16 cellular contexts compared by ENCODE assay signal in genomic region chr19:34256835-34257558, GRCh38. TPM values are rescaled to one million over a fixed set of nuclear protein-coding genes. Genes with fewer than 3 reads are reported as not detected.
DNase-seq lines count a peak whose midpoint lies in the region; ATAC-seq and TF ChIP-seq lines count a peak whose summit lies in the region.
"Had no signal": no experiment of that assay in that cellular context is flagged by ENCODE, and none has a peak within 500 bp of the region (broad histone marks: within the 10 kb centered on the region; RNA-seq: fewer than 3 reads in every experiment).

No MANE protein-coding gene starts in this region.

- in situ Hi-C loops in HAP-1 (cut with MboI; ENCODE audit: low sequenced_read_pairs): no loop called here

- 72% methylated on average over 5 of the region's 5 CpGs for WGBS in hepatocyte (ENCODE audit: low lambda C conversion rate, missing lambda C conversion rate)
- WGBS in suprapubic skin: 42% methylated on average over 5 of the region's 5 CpGs

- no peaks in the 10 kb centered on the region for H3K27me3 Mint-ChIP-seq in activated T-cell treated with anti-CD3 and anti-CD28 coated beads, Interleukin-2, amount 50 U/mL, for 72 hours (ENCODE audit: low read depth)
- H3K27me3 Mint-ChIP-seq in T-helper 17 cell: no peaks in the 10 kb centered on the region
- H3K27me3 Mint-ChIP-seq: activated naive CD8-positive, alpha-beta T cell treated with anti-CD3 and anti-CD28 coated beads, Interleukin-2, amount 10 ng/mL, durations not matched to agents 7 days and 5 days; IgD-negative memory B cell had no signal

- H3K4me2 ChIP-seq in hepatocyte: peak overlapping the region; percentile 18

- no peak for TF ChIP-seq CTCF in hepatocyte (IDR thresholded peaks at IDR 0.05; ENCODE audit: poor library complexity)
- TF ChIP-seq CTCF in suprapubic skin (IDR thresholded peaks at IDR 0.05): no peak

- no peaks in the 10 kb centered on the region for H3K9me2 ChIP-seq in hepatocyte (replicated peaks; ENCODE audit: insufficient read depth)

- peak overlapping the region; percentile 8 to 51 for H3K4me3 Mint-ChIP-seq in activated T-cell treated with anti-CD3 and anti-CD28 coated beads, Interleukin-2, amount 50 U/mL, for 72 hours
- no peak overlapping the region for H3K4me3 Mint-ChIP-seq in T-helper 17 cell
- no peak overlapping the region for H3K4me3 Mint-ChIP-seq in stimulated activated effector memory CD8-positive, alpha-beta T cell treated with anti-CD3 and anti-CD28 coated beads, Interleukin-12 subunit alpha, Interleukin-12 subunit beta, amount 100 ng/mL, for 72 hours
- H3K4me3 Mint-ChIP-seq: activated naive CD8-positive, alpha-beta T cell treated with anti-CD3 and anti-CD28 coated beads, Interleukin-2, amount 10 ng/mL, durations not matched to agents 7 days and 5 days had no signal

- peaks cover 68% of the 10 kb centered on the region for H3K79me2 ChIP-seq in hepatocyte

- H3K4me1 ChIP-seq in hepatocyte (ENCODE audit: insufficient read depth) (peaks cover 30% of the 10 kb centered on the region), HAP-1 (peaks cover 8% of the 10 kb centered on the region), suprapubic skin (peaks cover 25% of the 10 kb centered on the region)

- no peaks in the 10 kb centered on the region for H3K9me3 ChIP-seq in T-helper 17 cell (ENCODE audit: control insufficient read depth, low read length, poor library complexity, severe bottlenecking)
- no peaks in the 10 kb centered on the region for H3K9me3 ChIP-seq in hepatocyte (ENCODE audit: low read depth)
- H3K9me3 ChIP-seq in HAP-1: no peaks in the 10 kb centered on the region
- H3K9me3 ChIP-seq in suprapubic skin: no peaks in the 10 kb centered on the region

- no peaks in the 10 kb centered on the region for H3K36me3 ChIP-seq in hepatocyte (replicated peaks; ENCODE audit: insufficient read depth, low read depth)
- H3K36me3 ChIP-seq in HAP-1 (replicated peaks): no peaks in the 10 kb centered on the region
- H3K36me3 ChIP-seq in suprapubic skin: no peaks in the 10 kb centered on the region

- TF ChIP-seq POLR2A in suprapubic skin (IDR thresholded peaks at IDR 0.05): no peak

- DNase-seq in activated T-cell treated with anti-CD3 and anti-CD28 coated beads, Interleukin-2, amount 50 U/mL, for 72 hours: no peak
- DNase-seq in activated T-cell treated with anti-CD3 and anti-CD28 coated beads, Interleukin-2, amount 50 U/mL, for 1 hour: no peak
- no peak for DNase-seq in T-helper 17 cell
- DNase-seq in hepatocyte (ENCODE audit: low spot score): no peak
- DNase-seq in stimulated activated effector memory CD8-positive, alpha-beta T cell treated with anti-CD3 and anti-CD28 coated beads, Interleukin-12 subunit alpha, Interleukin-12 subunit beta, amount 100 ng/mL, for 72 hours (ENCODE audit: low spot score in 2 of 2): no peak
- no peak for DNase-seq in HAP-1 (ENCODE audit: low spot score in 2 of 2)
- DNase-seq in suprapubic skin (ENCODE audit: low spot score in 2 of 2): no peak
- DNase-seq in DMS114 treated with DMSO at 0.1 percent for 48 hours (lab: John Stamatoyannopoulos, UW; ENCODE audit: unreplicated experiment): no peak
- DNase-seq: activated naive CD8-positive, alpha-beta T cell treated with anti-CD3 and anti-CD28 coated beads, Interleukin-2, amount 10 ng/mL, durations not matched to agents 7 days and 5 days; Calu3; GOT3; kidney glomerular epithelial cell; NCI-H1092; NCI-H345 had no signal

- peak overlapping the region; percentile 80 for H3K27ac Mint-ChIP-seq in activated T-cell treated with anti-CD3 and anti-CD28 coated beads, Interleukin-2, amount 50 U/mL, for 72 hours
- peak overlapping the region; percentile 65 for H3K27ac Mint-ChIP-seq in T-helper 17 cell
- peak overlapping the region; percentile 58 for H3K27ac Mint-ChIP-seq in stimulated activated effector memory CD8-positive, alpha-beta T cell treated with anti-CD3 and anti-CD28 coated beads, Interleukin-12 subunit alpha, Interleukin-12 subunit beta, amount 100 ng/mL, for 72 hours
- H3K27ac Mint-ChIP-seq: activated naive CD8-positive, alpha-beta T cell treated with anti-CD3 and anti-CD28 coated beads, Interleukin-2, amount 10 ng/mL, durations not matched to agents 7 days and 5 days had no signal

- peaks cover 10% of the 10 kb centered on the region for H4K20me1 ChIP-seq in hepatocyte (ENCODE audit: insufficient read depth, poor library complexity, severe bottlenecking)

- no peaks in the 10 kb centered on the region for H3K9me3 Mint-ChIP-seq in activated T-cell treated with anti-CD3 and anti-CD28 coated beads, Interleukin-2, amount 50 U/mL, for 72 hours
- no peaks in the 10 kb centered on the region for H3K9me3 Mint-ChIP-seq in stimulated activated effector memory CD8-positive, alpha-beta T cell treated with anti-CD3 and anti-CD28 coated beads, Interleukin-12 subunit alpha, Interleukin-12 subunit beta, amount 100 ng/mL, for 72 hours
- H3K9me3 Mint-ChIP-seq: activated naive CD8-positive, alpha-beta T cell treated with anti-CD3 and anti-CD28 coated beads, Interleukin-2, amount 10 ng/mL, durations not matched to agents 7 days and 5 days; IgD-negative memory B cell had no signal

- H3K4me3 ChIP-seq in hepatocyte: no peak overlapping the region
- H3K4me3 ChIP-seq in HAP-1: no peak overlapping the region
- no peak overlapping the region for H3K4me3 ChIP-seq in suprapubic skin
- H3K4me3 ChIP-seq: SJSA1 had no signal

- H3K27ac ChIP-seq in hepatocyte (no peak overlapping the region), suprapubic skin (no peak overlapping the region)
- H3K27ac ChIP-seq: SJSA1 had no signal

- TF ChIP-seq EP300 in suprapubic skin (IDR thresholded peaks at IDR 0.05): no peak

- peaks cover 1 to 6% of the 10 kb centered on the region in 2 donors for H3K36me3 Mint-ChIP-seq in activated T-cell treated with anti-CD3 and anti-CD28 coated beads, Interleukin-2, amount 50 U/mL, for 72 hours (ENCODE audit: insufficient read depth in 2 of 2)
- peaks cover 5% of the 10 kb centered on the region for H3K36me3 Mint-ChIP-seq in T-helper 17 cell (ENCODE audit: low read depth)
- H3K36me3 Mint-ChIP-seq in stimulated activated effector memory CD8-positive, alpha-beta T cell treated with anti-CD3 and anti-CD28 coated beads, Interleukin-12 subunit alpha, Interleukin-12 subunit beta, amount 100 ng/mL, for 72 hours: peaks cover 10% of the 10 kb centered on the region
- H3K36me3 Mint-ChIP-seq: IgD-negative memory B cell had no signal

- ATAC-seq in activated T-cell treated with anti-CD3 and anti-CD28 coated beads, Interleukin-2, amount 50 U/mL, for 72 hours (replicated peaks in 1 of 2): no peak
- no peak for ATAC-seq in T-helper 17 cell
- no peak for ATAC-seq in stimulated activated effector memory CD8-positive, alpha-beta T cell treated with anti-CD3 and anti-CD28 coated beads, Interleukin-12 subunit alpha, Interleukin-12 subunit beta, amount 100 ng/mL, for 72 hours

- H3K4me1 Mint-ChIP-seq in activated T-cell treated with anti-CD3 and anti-CD28 coated beads, Interleukin-2, amount 50 U/mL, for 72 hours (ENCODE audit: low read depth): peaks cover 53% of the 10 kb centered on the region
- H3K4me1 Mint-ChIP-seq in T-helper 17 cell: peaks cover 33% of the 10 kb centered on the region
- peaks cover 33% of the 10 kb centered on the region for H3K4me1 Mint-ChIP-seq in stimulated activated effector memory CD8-positive, alpha-beta T cell treated with anti-CD3 and anti-CD28 coated beads, Interleukin-12 subunit alpha, Interleukin-12 subunit beta, amount 100 ng/mL, for 72 hours

- no peak overlapping the region for H2AFZ ChIP-seq in hepatocyte

- H3K27me3 ChIP-seq in hepatocyte (no peaks in the 10 kb centered on the region), HAP-1 (ENCODE audit: low read depth) (no peaks in the 10 kb centered on the region), suprapubic skin (no peaks in the 10 kb centered on the region)
- H3K27me3 ChIP-seq: SJSA1 had no signal

RNA-seq across cellular contexts. Expression of gene GARRE1, which starts 2.6 kb away (rescaled TPM):
- total RNA-seq in activated T-cell treated with anti-CD3 and anti-CD28 coated beads, Interleukin-2, amount 50 U/mL, for 72 hours: 10 to 100 TPM; 13.2 to 17.9 TPM
- total RNA-seq in T-helper 17 cell (10 to 100 TPM; 34.4 to 43.6 TPM), hepatocyte (15.4 and 16.3 TPM in 2 replicates), suprapubic skin (10 to 100 TPM; 24.3 to 37.3 (median 31.0) TPM)
- 9.0 and 10.2 TPM in 2 replicates for polyA plus RNA-seq in hepatocyte

Comparison
In these comparisons a context has a peak if more than half of its experiments do, and no peak if none do; other contexts are left out.
1. H3K4me3 Mint-ChIP-seq: peak in activated T-cell treated with anti-CD3 and anti-CD28 coated beads, Interleukin-2, amount 50 U/mL, for 72 hours (2 of 2); none in T-helper 17 cell (single experiment) and stimulated activated effector memory CD8-positive, alpha-beta T cell treated with anti-CD3 and anti-CD28 coated beads, Interleukin-12 subunit alpha, Interleukin-12 subunit beta, amount 100 ng/mL, for 72 hours (single experiment).
2. Peak in every context shown above with its lines, with median percentiles within 50 percentile points of each other: H3K27ac Mint-ChIP-seq.